In the genomic region with DNA sequence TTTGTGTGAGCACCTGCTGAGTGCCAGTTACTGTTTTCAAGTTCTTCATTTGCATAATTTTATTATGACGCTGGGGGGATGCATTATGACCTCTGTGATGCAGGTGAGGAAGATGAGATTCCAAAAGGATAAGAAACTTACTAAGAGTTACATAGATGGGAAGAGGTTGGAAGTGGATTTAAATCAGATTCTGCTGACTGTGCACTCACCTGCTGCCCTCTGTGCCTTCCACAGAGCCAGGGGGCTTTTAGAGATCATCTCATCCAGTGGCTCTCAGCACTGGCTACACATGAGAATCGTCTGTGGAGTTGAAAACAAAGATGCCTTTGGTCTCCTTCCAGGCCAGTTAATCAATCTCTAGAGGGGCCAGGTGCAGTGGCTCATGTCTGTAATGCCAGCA, we compare ENCODE assay signal across 1 cellular context.
TF ChIP-seq lines count a peak whose summit lies in the region.

No MANE protein-coding gene starts in this region.

TF ChIP-seq in HepG2, 621 proteins besides CTCF, POLR2A, EP300 and RAD21 (continued from another document):
- TF ChIP-seq, protein P1, sequence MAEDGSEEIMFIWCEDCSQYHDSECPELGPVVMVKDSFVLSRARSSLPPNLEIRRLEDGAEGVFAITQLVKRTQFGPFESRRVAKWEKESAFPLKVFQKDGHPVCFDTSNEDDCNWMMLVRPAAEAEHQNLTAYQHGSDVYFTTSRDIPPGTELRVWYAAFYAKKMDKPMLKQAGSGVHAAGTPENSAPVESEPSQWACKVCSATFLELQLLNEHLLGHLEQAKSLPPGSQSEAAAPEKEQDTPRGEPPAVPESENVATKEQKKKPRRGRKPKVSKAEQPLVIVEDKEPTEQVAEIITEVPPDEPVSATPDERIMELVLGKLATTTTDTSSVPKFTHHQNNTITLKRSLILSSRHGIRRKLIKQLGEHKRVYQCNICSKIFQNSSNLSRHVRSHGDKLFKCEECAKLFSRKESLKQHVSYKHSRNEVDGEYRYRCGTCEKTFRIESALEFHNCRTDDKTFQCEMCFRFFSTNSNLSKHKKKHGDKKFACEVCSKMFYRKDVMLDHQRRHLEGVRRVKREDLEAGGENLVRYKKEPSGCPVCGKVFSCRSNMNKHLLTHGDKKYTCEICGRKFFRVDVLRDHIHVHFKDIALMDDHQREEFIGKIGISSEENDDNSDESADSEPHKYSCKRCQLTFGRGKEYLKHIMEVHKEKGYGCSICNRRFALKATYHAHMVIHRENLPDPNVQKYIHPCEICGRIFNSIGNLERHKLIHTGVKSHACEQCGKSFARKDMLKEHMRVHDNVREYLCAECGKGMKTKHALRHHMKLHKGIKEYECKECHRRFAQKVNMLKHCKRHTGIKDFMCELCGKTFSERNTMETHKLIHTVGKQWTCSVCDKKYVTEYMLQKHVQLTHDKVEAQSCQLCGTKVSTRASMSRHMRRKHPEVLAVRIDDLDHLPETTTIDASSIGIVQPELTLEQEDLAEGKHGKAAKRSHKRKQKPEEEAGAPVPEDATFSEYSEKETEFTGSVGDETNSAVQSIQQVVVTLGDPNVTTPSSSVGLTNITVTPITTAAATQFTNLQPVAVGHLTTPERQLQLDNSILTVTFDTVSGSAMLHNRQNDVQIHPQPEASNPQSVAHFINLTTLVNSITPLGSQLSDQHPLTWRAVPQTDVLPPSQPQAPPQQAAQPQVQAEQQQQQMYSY (CRISPR knock-in tag; IDR thresholded peaks at IDR 0.05): no peak
- TF ChIP-seq CREB1 (IDR thresholded peaks at IDR 0.05): no peak
- no peak for TF ChIP-seq CREB1 (CRISPR knock-in tag; IDR thresholded peaks at IDR 0.05)
- TF ChIP-seq ZNF570 (CRISPR knock-in tag; IDR thresholded peaks at IDR 0.05; ENCODE audit: borderline replicate concordance): no peak
- TF ChIP-seq IRX3 (CRISPR knock-in tag; IDR thresholded peaks at IDR 0.05; ENCODE audit: borderline replicate concordance, low read depth): no peak
- TF ChIP-seq NR3C1 (CRISPR knock-in tag; IDR thresholded peaks at IDR 0.05): no peak
